Comparison of ENCODE assay signal across 24 cellular contexts in the genomic region with DNA sequence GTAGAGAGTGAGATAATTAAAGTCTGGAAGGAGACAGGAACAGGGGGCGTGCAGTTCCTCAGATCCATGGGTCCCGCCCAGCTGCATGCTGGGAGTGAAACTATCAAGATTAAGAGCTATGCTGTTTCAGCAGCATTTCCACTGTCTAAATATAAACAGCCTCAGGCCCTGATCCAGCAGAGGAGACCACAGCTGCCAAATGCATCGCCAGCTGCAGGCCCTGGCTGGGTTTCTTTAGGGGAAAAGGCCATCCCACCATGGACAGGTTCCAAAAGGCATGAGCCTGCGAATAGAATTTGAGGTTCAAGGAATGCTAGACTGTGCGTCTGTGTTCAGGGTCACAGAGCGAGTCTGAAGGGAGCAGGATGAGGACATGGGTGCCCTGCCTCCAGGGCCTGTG.
DNase-seq lines count a peak whose midpoint lies in the region; ATAC-seq and TF ChIP-seq lines count a peak whose summit lies in the region.
"Had no signal": no experiment of that assay in that cellular context is flagged by ENCODE, and none has a peak within 500 bp of the region (broad histone marks: within the 10 kb centered on the region; RNA-seq: fewer than 3 reads in every experiment).

No MANE protein-coding gene starts in this region.

- POLR2A ChIA-PET in CD8-positive, alpha-beta memory T cell (lab: Charles Lee), result no interaction called here

- peaks cover 0 to 9% (median 5%) of the 10 kb centered on the region in 5 donors for H3K9me3 Mint-ChIP-seq in CD8-positive, alpha-beta memory T cell
- H3K9me3 Mint-ChIP-seq: CD8-positive, alpha-beta T cell; neural progenitor cell had no signal

- no peak overlapping the region for H3K4me3 ChIP-seq in BE2C (ENCODE audit: low read depth, low read length)
- H3K4me3 ChIP-seq in dorsolateral prefrontal cortex, result peak overlapping the region in 4 of 59 donors; percentile 7 to 20 (median 13)
- no peak overlapping the region for H3K4me3 ChIP-seq in CD8-positive, alpha-beta memory T cell (ENCODE audit: low read length)
- H3K4me3 ChIP-seq: breast epithelium, gastroesophageal sphincter, neural progenitor cell, right lobe of liver had no signal

- H3K27me3 ChIP-seq in BE2C (no peaks in the 10 kb centered on the region), dorsolateral prefrontal cortex (no peaks in the 10 kb centered on the region)
- no peaks in the 10 kb centered on the region for H3K27me3 ChIP-seq in CD8-positive, alpha-beta memory T cell (ENCODE audit: insufficient read depth, low read length, poor library complexity, severe bottlenecking)
- H3K27me3 ChIP-seq: breast epithelium, gastroesophageal sphincter, neural progenitor cell, right lobe of liver had no signal

- no peaks in the 10 kb centered on the region for H3K4me1 Mint-ChIP-seq in CD8-positive, alpha-beta memory T cell
- H3K4me1 Mint-ChIP-seq: activated CD4-positive, alpha-beta memory T cell treated with anti-CD3 and anti-CD28 coated beads, Interleukin-2, amount 10 ng/mL, durations not matched to agents 7 days and 5 days; immature natural killer cell; neural progenitor cell; stimulated activated naive CD8-positive, alpha-beta T cell treated with anti-CD3 and anti-CD28 coated beads, Interleukin-15, amount 100 ng/mL, for 72 hours; T-helper 17 cell had no signal

- no peak overlapping the region for H3K27ac Mint-ChIP-seq in CD8-positive, alpha-beta memory T cell
- H3K27ac Mint-ChIP-seq: activated CD4-positive, alpha-beta memory T cell treated with anti-CD3 and anti-CD28 coated beads, Interleukin-2, amount 10 ng/mL, durations not matched to agents 7 days and 5 days; activated naive CD4-positive, alpha-beta T cell treated with anti-CD3 and anti-CD28 coated beads, Interleukin-2, amount 50 U/mL, for 72 hours; CD8-positive, alpha-beta T cell; immature natural killer cell; neural progenitor cell; stimulated activated naive CD8-positive, alpha-beta T cell treated with anti-CD3 and anti-CD28 coated beads, Interleukin-15, amount 100 ng/mL, for 72 hours; T-helper 17 cell had no signal

- peak; percentile 84 for DNase-seq in BE2C
- DNase-seq in NCI-H69 (lab: John Stamatoyannopoulos, UW), result peak; percentile 51
- peak; percentile 26 to 82 (median 76) for DNase-seq in dorsolateral prefrontal cortex
- peak; percentile 54 for DNase-seq in mucosa of gallbladder (ENCODE audit: low spot score)
- DNase-seq in activated CD4-positive, alpha-beta T cell treated with anti-CD3 and anti-CD28 coated beads, Interleukin-2, amount 50 U/mL, for 1 hour, result no peak
- DNase-seq in CD8-positive, alpha-beta memory T cell, result no peak
- DNase-seq: activated CD4-positive, alpha-beta memory T cell treated with anti-CD3 and anti-CD28 coated beads, Interleukin-2, amount 10 ng/mL, durations not matched to agents 7 days and 5 days; activated T-cell treated with anti-CD3 and anti-CD28 coated beads, Interleukin-2, amount 50 U/mL, for 4 hours; CD8-positive, alpha-beta T cell; DND-41; immature natural killer cell; NCI-H1930; right lobe of liver; SHP77 treated with DMSO at 0.1 percent for 48 hours; stimulated activated CD4-positive, alpha-beta T cell treated with anti-CD3 and anti-CD28 coated beads, Interleukin-1b, Interleukin-23, amount 100 ng/mL, for 48 hours; stimulated activated naive CD8-positive, alpha-beta T cell treated with anti-CD3 and anti-CD28 coated beads, Interleukin-15, amount 100 ng/mL, for 72 hours; T-helper 17 cell; WERI-Rb-1 had no signal

- CTCF ChIA-PET in CD8-positive, alpha-beta memory T cell (lab: Charles Lee), result no interaction called here

- ATAC-seq in HG02798 (IDR thresholded peaks at IDR 0.05; ENCODE audit: poor library complexity, unreplicated experiment), result no peak
- no peak for ATAC-seq in GM18502 (IDR thresholded peaks at IDR 0.05; ENCODE audit: poor library complexity, unreplicated experiment)
- ATAC-seq: activated naive CD4-positive, alpha-beta T cell treated with anti-CD3 and anti-CD28 coated beads, Interleukin-2, amount 50 U/mL, for 72 hours; activated T-cell treated with anti-CD3 and anti-CD28 coated beads, Interleukin-2, amount 50 U/mL, for 4 hours; CD8-positive, alpha-beta T cell; gastroesophageal sphincter; stimulated activated naive CD8-positive, alpha-beta T cell treated with anti-CD3 and anti-CD28 coated beads, Interleukin-15, amount 100 ng/mL, for 72 hours; T-helper 17 cell had no signal

- peaks cover 36% of the 10 kb centered on the region for H3K4me1 ChIP-seq in BE2C
- H3K4me1 ChIP-seq in CD8-positive, alpha-beta memory T cell (ENCODE audit: insufficient read depth, low read length), result no peaks in the 10 kb centered on the region
- H3K4me1 ChIP-seq: breast epithelium, gastroesophageal sphincter, neural progenitor cell, right lobe of liver had no signal

- no peak for TF ChIP-seq CTCF in BE2C (IDR thresholded peaks at IDR 0.05; ENCODE audit: low read depth, low read length)
- peak in 4 of 56 donors; percentile 5 to 16 (median 13) for TF ChIP-seq CTCF in dorsolateral prefrontal cortex (IDR thresholded peaks at IDR 0.05 in 54 of 56, conservative IDR thresholded peaks at IDR 0.05 in 2 of 56; ENCODE audit: low read depth in 1 of 56, partially characterized antibody in 56 of 56)

- peaks cover 0 to 5% (median 0%) of the 10 kb centered on the region in 3 donors for H3K36me3 Mint-ChIP-seq in CD8-positive, alpha-beta memory T cell
- H3K36me3 Mint-ChIP-seq: CD8-positive, alpha-beta T cell; immature natural killer cell; neural progenitor cell had no signal

- H3K9me3 ChIP-seq in BE2C, result no peaks in the 10 kb centered on the region
- H3K9me3 ChIP-seq in CD8-positive, alpha-beta memory T cell (ENCODE audit: low read length), result no peaks in the 10 kb centered on the region
- H3K9me3 ChIP-seq: breast epithelium, gastroesophageal sphincter, right lobe of liver had no signal

- intact Hi-C loops in dorsolateral prefrontal cortex (cut with DNase I), result loop anchor here (5.0 to 10.0 kb wide), 2 partner anchors 191 to 193 kb away; no protein-coding TSS in a partner anchor

- no peaks in the 10 kb centered on the region for H3K36me3 ChIP-seq in BE2C
- no peaks in the 10 kb centered on the region for H3K36me3 ChIP-seq in CD8-positive, alpha-beta memory T cell (ENCODE audit: insufficient read depth, low read length)
- H3K36me3 ChIP-seq: breast epithelium, gastroesophageal sphincter, neural progenitor cell, right lobe of liver, WERI-Rb-1 had no signal

- peak overlapping the region; percentile 5 to 98 (median 89) for H3K27ac ChIP-seq in dorsolateral prefrontal cortex
- H3K27ac ChIP-seq in CD8-positive, alpha-beta memory T cell (ENCODE audit: low read depth, low read length), result no peak overlapping the region
- H3K27ac ChIP-seq: breast epithelium, gastroesophageal sphincter, neural progenitor cell, right lobe of liver, WERI-Rb-1 had no signal

- no peak overlapping the region for H3K4me3 Mint-ChIP-seq in CD8-positive, alpha-beta memory T cell
- H3K4me3 Mint-ChIP-seq: activated CD4-positive, alpha-beta memory T cell treated with anti-CD3 and anti-CD28 coated beads, Interleukin-2, amount 10 ng/mL, durations not matched to agents 7 days and 5 days; activated T-cell treated with anti-CD3 and anti-CD28 coated beads, Interleukin-2, amount 50 U/mL, for 4 hours; CD8-positive, alpha-beta T cell; immature natural killer cell; neural progenitor cell; stimulated activated naive CD8-positive, alpha-beta T cell treated with anti-CD3 and anti-CD28 coated beads, Interleukin-15, amount 100 ng/mL, for 72 hours; T-helper 17 cell had no signal

- H3K27me3 Mint-ChIP-seq in CD8-positive, alpha-beta memory T cell, result peaks cover 0 to 4% of the 10 kb centered on the region in 2 donors
- H3K27me3 Mint-ChIP-seq: activated CD4-positive, alpha-beta memory T cell treated with anti-CD3 and anti-CD28 coated beads, Interleukin-2, amount 10 ng/mL, durations not matched to agents 7 days and 5 days; T-helper 17 cell had no signal

Comparison
In these comparisons a context has a peak if more than half of its experiments do, and no peak if none do; other contexts are left out.
1. DNase-seq: peak in BE2C (single experiment), NCI-H69 (single experiment), dorsolateral prefrontal cortex (10 of 10) and mucosa of gallbladder (single experiment); none in activated CD4-positive, alpha-beta T cell treated with anti-CD3 and anti-CD28 coated beads, Interleukin-2, amount 50 U/mL, for 1 hour (single experiment) and CD8-positive, alpha-beta memory T cell (0 of 5).